26 cellular contexts compared by ENCODE assay signal in genomic region chr16:5007256-5007655, GRCh38. TPM values are rescaled to one million over a fixed set of nuclear protein-coding genes. Genes with fewer than 3 reads are reported as not detected.
"Had no signal": no experiment of that assay in that cellular context is flagged by ENCODE, and none has a peak within 500 bp of the region (broad histone marks: within the 10 kb centered on the region; RNA-seq: fewer than 3 reads in every experiment).

No MANE protein-coding gene starts in this region.

- ATAC-seq: effector memory CD8-positive, alpha-beta T cell; gastrocnemius medialis; heart right ventricle; left cardiac atrium; stimulated activated naive B cell treated with anti-CD40 and anti-IgM and Interleukin-4, amounts not matched to agents 10 μg/mL and 1 μg/mL and 100 μg/mL, for 72 hours; stimulated activated naive CD8-positive, alpha-beta T cell treated with anti-CD3 and anti-CD28 coated beads, Interleukin-15, amount 100 ng/mL, for 72 hours had no signal

- H3K9me3 ChIP-seq: esophagus muscularis mucosa, gastrocnemius medialis, heart right ventricle, left ventricle myocardium inferior, neutrophil, sigmoid colon, thoracic aorta had no signal

- H3K36me3 ChIP-seq: gastrocnemius medialis, neutrophil, sigmoid colon, thoracic aorta had no signal

- H3K27ac ChIP-seq: coronary artery, epithelial cell of prostate, esophagus muscularis mucosa, gastrocnemius medialis, neutrophil, sigmoid colon, skin epidermis, thoracic aorta had no signal

- H3K27me3 ChIP-seq: gastrocnemius medialis, sigmoid colon had no signal

- DNase-seq: cerebellar nuclear complex; effector memory CD8-positive, alpha-beta T cell; gastrocnemius medialis; heart right ventricle; islet precursor cell; left cardiac atrium; left ventricle myocardium inferior; mesendoderm; naive B cell; sigmoid colon; stimulated activated CD4-positive, alpha-beta T cell treated with anti-CD3 and anti-CD28 coated beads, Interleukin-2, amount 100 ng/mL, for 24 hours; stimulated activated CD4-positive, alpha-beta T cell treated with anti-CD3 and anti-CD28 coated beads, Interleukin-4, amount 100 ng/mL, for 4 hours; stimulated activated naive B cell treated with anti-CD40 and anti-IgM and Interleukin-4, amounts not matched to agents 10 μg/mL and 1 μg/mL and 100 μg/mL, for 72 hours; stimulated activated naive CD8-positive, alpha-beta T cell treated with anti-CD3 and anti-CD28 coated beads, Interleukin-15, amount 100 ng/mL, for 72 hours; trophoblast cell had no signal

- H3K4me3 ChIP-seq: coronary artery, esophagus muscularis mucosa, gastrocnemius medialis, heart right ventricle, sigmoid colon, skin epidermis, thoracic aorta had no signal

- H3K4me1 ChIP-seq: esophagus muscularis mucosa, gastrocnemius medialis, sigmoid colon had no signal

RNA-seq across cellular contexts. Expression of gene SEC14L5, which starts 49.1 kb away (rescaled TPM):
- total RNA-seq: osteocyte, pulmonary artery endothelial cell had no signal

RNA-seq across cellular contexts. Expression of gene C16orf89, which starts 58.5 kb away (rescaled TPM):
- total RNA-seq: dermis microvascular lymphatic vessel endothelial cell, fibroblast of villous mesenchyme, gastrocnemius medialis, lung microvascular endothelial cell, osteocyte, pulmonary artery endothelial cell had no signal
